In genomic region chr9:21591221-21592062, GRCh38 we compare ENCODE assay signal across 8 cellular contexts.
DNase-seq lines count a peak whose midpoint lies in the region; ATAC-seq, FAIRE-seq and TF ChIP-seq lines count a peak whose summit lies in the region.

No MANE protein-coding gene starts in this region.

- H3K23me2 ChIP-seq in H1 (ENCODE audit: low read depth, low read length): no peaks in the 10 kb centered on the region

- no peak overlapping the region for H2AK5ac ChIP-seq in H1 (ENCODE audit: low read depth, low read length)

- H2BK15ac ChIP-seq in H1 (ENCODE audit: low read length): no peak overlapping the region

- no peak overlapping the region for H3K4ac ChIP-seq in H1 (replicated peaks; ENCODE audit: insufficient read length, low read depth, low read length)

- no peak for TF ChIP-seq RAD21 in H1 (IDR thresholded peaks at IDR 0.05 in 1 of 2, conservative IDR thresholded peaks at IDR 0.05 in 1 of 2; ENCODE audit: low read depth in 2 of 2, low read length in 2 of 2)

- peaks cover 0 to 7% (median 0%) of the 10 kb centered on the region in 4 experiments; a peak in 2 of 7 replicates for H3K4me1 ChIP-seq in H1 (replicated peaks in 1 of 4; ENCODE audit: control insufficient read depth in 3 of 4, insufficient read depth in 4 of 4, low read length in 3 of 4)

- no peaks in the 10 kb centered on the region for H4K20me1 ChIP-seq in H1 (replicated peaks in 1 of 2; ENCODE audit: control insufficient read depth in 1 of 2, insufficient read depth in 2 of 2, low read length in 2 of 2)

- H3K56ac ChIP-seq in H1 (replicated peaks; ENCODE audit: insufficient read length, low read depth, low read length): no peak overlapping the region

- no peak overlapping the region for H2BK20ac ChIP-seq in H1 (ENCODE audit: low read length)

- peak; percentile 95 for DNase-seq in GM04504 (ENCODE audit: low read depth)
- peak; percentile 77 for DNase-seq in activated CD4-positive, alpha-beta T cell treated with anti-CD3 and anti-CD28 coated beads for 48 hours
- peak in 1 of 2 experiments; percentile 56 for DNase-seq in H1 (ENCODE audit: low read depth in 1 of 2, low spot score in 2 of 2)
- DNase-seq in omental fat pad (ENCODE audit: low spot score): peak; percentile 57
- no peak for DNase-seq in SHP77 treated with DMSO at 0.1 percent for 48 hours (lab: John Stamatoyannopoulos, UW)

- H3K36me3 ChIP-seq in H1 (ENCODE audit: control insufficient read depth in 2 of 4, insufficient read depth in 4 of 4, low read length in 3 of 4): no peaks in the 10 kb centered on the region

- ATAC-seq in HG03442 (IDR thresholded peaks at IDR 0.05; ENCODE audit: unreplicated experiment): peak; percentile 95
- ATAC-seq in omental fat pad (ENCODE audit: low FRiP score): peak; percentile 95
- no peak for ATAC-seq in HG02973 (IDR thresholded peaks at IDR 0.05; ENCODE audit: unreplicated experiment)
- no peak for ATAC-seq in GM21360 (IDR thresholded peaks at IDR 0.05; ENCODE audit: unreplicated experiment)

- no peak overlapping the region for H4K5ac ChIP-seq in H1 (ENCODE audit: insufficient read length, low read depth, low read length)

- TF ChIP-seq POLR2A in H1 (IDR thresholded peaks at IDR 0.05; ENCODE audit: control extremely low read depth in 1 of 2, low read depth in 2 of 2, low read length in 2 of 2): no peak

- TF ChIP-seq CTCF in H1 (IDR thresholded peaks at IDR 0.05; ENCODE audit: control extremely low read depth in 1 of 3, insufficient read depth in 1 of 3, low read depth in 1 of 3, low read length in 3 of 3) (no peak), omental fat pad (IDR thresholded peaks at IDR 0.05) (no peak)

- no peak overlapping the region for H2BK12ac ChIP-seq in H1 (ENCODE audit: low read depth, low read length)

- no peaks in the 10 kb centered on the region for H3K79me1 ChIP-seq in H1 (ENCODE audit: low read depth, low read length)

- no peak overlapping the region for H3K23ac ChIP-seq in H1 (ENCODE audit: insufficient read length)

- no peaks in the 10 kb centered on the region for H3K27me3 ChIP-seq in H1 (replicated peaks in 1 of 4; ENCODE audit: control insufficient read depth in 3 of 4, extremely low read depth in 1 of 4, insufficient read depth in 3 of 4, low read length in 3 of 4)

- no peak overlapping the region for H3K14ac ChIP-seq in H1 (ENCODE audit: insufficient read length)

- CTCF ChIA-PET in H1 (lab: Charles Lee; ENCODE audit: partially characterized antibody): no interaction called here

- H3K27ac ChIP-seq in H1 (ENCODE audit: low read depth, low read length): no peak overlapping the region

- H3K9ac ChIP-seq in H1 (replicated peaks in 1 of 4; ENCODE audit: extremely low read depth in 1 of 4, low read depth in 3 of 4, low read length in 3 of 4): no peak overlapping the region

- 68% methylated on average over 5 of the region's 5 CpGs; no CpG with 5 or more reads in 1 of the 2 experiments for WGBS in H1 (ENCODE audit: extremely low coverage in 1 of 2, insufficient coverage in 1 of 2, insufficient read length in 1 of 2, insufficient replicate concordance in 2 of 2, low coverage in 1 of 2, low lambda C conversion rate in 2 of 2, missing lambda C conversion rate in 1 of 2), 2 experiments

- no peak overlapping the region for H3K4me2 ChIP-seq in H1 (ENCODE audit: insufficient read depth in 1 of 2, low read depth in 2 of 2, low read length in 2 of 2)

- no peak overlapping the region for H2AFZ ChIP-seq in H1 (ENCODE audit: low read length)

- no peak overlapping the region; the same call in 1 of the 2 replicates for H4K8ac ChIP-seq in H1 (ENCODE audit: extremely low read depth, insufficient read depth, low read length)

- H3K18ac ChIP-seq in H1 (ENCODE audit: extremely low read depth, low read length): no peak overlapping the region

- FAIRE-seq in H1 (lab: Jason Lieb, UNC): peak; percentile 60

- no peak overlapping the region for H2BK5ac ChIP-seq in H1 (ENCODE audit: low read depth, low read length)

- H3K9me3 ChIP-seq in H1 (ENCODE audit: insufficient read depth in 2 of 2, low read depth in 1 of 2, low read length in 1 of 2): no peaks in the 10 kb centered on the region

- H4K91ac ChIP-seq in H1 (replicated peaks; ENCODE audit: insufficient read length, low read length): no peak overlapping the region

- no peak overlapping the region for H3K4me3 ChIP-seq in H1 (ENCODE audit: extremely low read depth in 1 of 4, insufficient read depth in 2 of 4, low read depth in 3 of 4, low read length in 4 of 4)

- H2BK120ac ChIP-seq in H1 (replicated peaks; ENCODE audit: low read depth, low read length): no peak overlapping the region

- no peak for TF ChIP-seq EP300 in H1 (IDR thresholded peaks at IDR 0.05; ENCODE audit: borderline replicate concordance in 1 of 2, low read depth in 2 of 2, low read length in 2 of 2)

- POLR2A ChIA-PET in H1 (lab: Charles Lee; ENCODE audit: partially characterized antibody): no interaction called here

- H3K79me2 ChIP-seq in H1 (ENCODE audit: control insufficient read depth in 1 of 2, insufficient read depth in 2 of 2, low read length in 2 of 2): no peaks in the 10 kb centered on the region

TF ChIP-seq in H1, 55 proteins besides CTCF, POLR2A, EP300 and RAD21 (continues in another document):
- TF ChIP-seq CHD1 (IDR thresholded peaks at IDR 0.05; ENCODE audit: low read depth, low read length) (no peak), FOSL1 (IDR thresholded peaks at IDR 0.05; ENCODE audit: insufficient read depth, low read depth, low read length) (no peak), CBX8 (IDR thresholded peaks at IDR 0.05; ENCODE audit: borderline replicate concordance, low read depth, low read length) (no peak), SUZ12 (IDR thresholded peaks at IDR 0.05; ENCODE audit: low read length) (no peak), SP4 (IDR thresholded peaks at IDR 0.05; ENCODE audit: low read length) (no peak), ZNF274 (IDR thresholded peaks at IDR 0.05; ENCODE audit: borderline replicate concordance, extremely low read depth, low read length) (no peak), TEAD4 (IDR thresholded peaks at IDR 0.05; ENCODE audit: low read depth, low read length) (peak; percentile 39; the same call in 1 of the 2 replicates), TCF12 (IDR thresholded peaks at IDR 0.05; ENCODE audit: low read depth, low read length) (no peak), RXRA (IDR thresholded peaks at IDR 0.05; ENCODE audit: insufficient read depth, low read depth, low read length) (no peak), JUND (IDR thresholded peaks at IDR 0.05; ENCODE audit: low read length) (peak; percentile 39; the same call in 1 of the 2 replicates), NRF1 (IDR thresholded peaks at IDR 0.05; ENCODE audit: low read depth, low read length) (no peak), MAFK (IDR thresholded peaks at IDR 0.05; ENCODE audit: low read depth, low read length) (peak; percentile 85), E2F6 (IDR thresholded peaks at IDR 0.05) (no peak), BACH1 (IDR thresholded peaks at IDR 0.05; ENCODE audit: low read length) (peak; percentile 97), KDM5A (IDR thresholded peaks at IDR 0.05; ENCODE audit: low read length) (no peak)

Comparison
In these comparisons a context has a peak if more than half of its experiments do, and no peak if none do; other contexts are left out.
1. ATAC-seq: peak in HG03442 (single experiment) and omental fat pad (single experiment); none in HG02973 (single experiment) and GM21360 (single experiment).